In genomic region chr4:142850478-142850877, GRCh38 we compare ENCODE assay signal across 15 cellular contexts.
A peak's percentile ranks its signal among the peaks of the same experiment; 100 is the strongest.
DNase-seq lines count a peak whose midpoint lies in the region; ATAC-seq and TF ChIP-seq lines count a peak whose summit lies in the region.
"Had no signal": no experiment of that assay in that cellular context is flagged by ENCODE, and none has a peak within 500 bp of the region (broad histone marks: within the 10 kb centered on the region; RNA-seq: fewer than 3 reads in every experiment).

No MANE protein-coding gene starts in this region.

- DNase-seq in AG09309 (ENCODE audit: low read depth) (no peak), HFF-Myc (ENCODE audit: extremely low read depth, low read depth) (no peak), SW480 (ENCODE audit: low spot score) (peak; percentile 20), glomerular visceral epithelial cell (ENCODE audit: extremely low spot score) (peak; percentile 8), C1 segment of cervical spinal cord (lab: John Stamatoyannopoulos, UW) (no peak), islet precursor cell (no peak)
- no peak for DNase-seq in stimulated activated naive B cell treated with anti-CD40 and anti-IgM and Interleukin-4, amounts not matched to agents 10 μg/mL and 1 μg/mL and 100 μg/mL, for 72 hours
- DNase-seq: activated CD4-positive, alpha-beta T cell treated with anti-CD3 and anti-CD28 coated beads, Interleukin-2, amount 50 U/mL, for 1 hour; activated effector memory CD4-positive, alpha-beta T cell treated with anti-CD3 and anti-CD28 coated beads, Interleukin-2, amount 50 U/mL, for 16 hours; lower lobe of right lung had no signal

- peaks cover 31 to 41% of the 10 kb centered on the region in 2 donors for H3K27me3 Mint-ChIP-seq in stimulated activated naive B cell treated with anti-CD40 and anti-IgM and Interleukin-4, amounts not matched to agents 10 μg/mL and 1 μg/mL and 100 μg/mL, for 72 hours

- TF ChIP-seq CTCF in AG09309 (IDR thresholded peaks at IDR 0.05; ENCODE audit: control insufficient read depth, insufficient read depth, low read depth, low read length, missing control alignments) (peak; percentile 57), HFF-Myc (IDR thresholded peaks at IDR 0.05; ENCODE audit: low read depth, low read length, missing control alignments) (peak; percentile 38)

- H3K36me3 Mint-ChIP-seq in stimulated activated naive B cell treated with anti-CD40 and anti-IgM and Interleukin-4, amounts not matched to agents 10 μg/mL and 1 μg/mL and 100 μg/mL, for 72 hours = no peaks in the 10 kb centered on the region

- no peak overlapping the region for H3K4me3 ChIP-seq in AG09309 (ENCODE audit: control insufficient read depth, low read depth, low read length)
- no peak overlapping the region for H3K4me3 ChIP-seq in HFF-Myc (replicated peaks; ENCODE audit: low read depth, low read length)
- H3K4me3 ChIP-seq: coronary artery, lower lobe of right lung, prostate gland, SJSA1 had no signal

- H3K4me3 Mint-ChIP-seq in stimulated activated naive B cell treated with anti-CD40 and anti-IgM and Interleukin-4, amounts not matched to agents 10 μg/mL and 1 μg/mL and 100 μg/mL, for 72 hours = no peak overlapping the region
- H3K4me3 Mint-ChIP-seq: B cell had no signal

- H3K4me1 Mint-ChIP-seq in stimulated activated naive B cell treated with anti-CD40 and anti-IgM and Interleukin-4, amounts not matched to agents 10 μg/mL and 1 μg/mL and 100 μg/mL, for 72 hours = peaks cover 7 to 23% of the 10 kb centered on the region in 2 donors

- H3K27ac Mint-ChIP-seq in stimulated activated naive B cell treated with anti-CD40 and anti-IgM and Interleukin-4, amounts not matched to agents 10 μg/mL and 1 μg/mL and 100 μg/mL, for 72 hours = no peak overlapping the region
- H3K27ac Mint-ChIP-seq: B cell had no signal

- ATAC-seq in HG02884 (IDR thresholded peaks at IDR 0.05; ENCODE audit: unreplicated experiment) = no peak
- ATAC-seq in stimulated activated naive B cell treated with anti-CD40 and anti-IgM and Interleukin-4, amounts not matched to agents 10 μg/mL and 1 μg/mL and 100 μg/mL, for 72 hours (replicated peaks) = no peak
- ATAC-seq: lower lobe of right lung had no signal

- no peaks in the 10 kb centered on the region for H3K9me3 Mint-ChIP-seq in stimulated activated naive B cell treated with anti-CD40 and anti-IgM and Interleukin-4, amounts not matched to agents 10 μg/mL and 1 μg/mL and 100 μg/mL, for 72 hours

Comparison
In these comparisons a context has a peak if more than half of its experiments do, and no peak if none do; other contexts are left out.
1. DNase-seq: peak in SW480 (single experiment) and glomerular visceral epithelial cell (single experiment); none in AG09309 (single experiment), HFF-Myc (single experiment), C1 segment of cervical spinal cord (0 of 14), islet precursor cell (single experiment) and stimulated activated naive B cell treated with anti-CD40 and anti-IgM and Interleukin-4, amounts not matched to agents 10 μg/mL and 1 μg/mL and 100 μg/mL, for 72 hours (single experiment).